Comparison of ENCODE assay signal across 1 cellular context in the genomic region with DNA sequence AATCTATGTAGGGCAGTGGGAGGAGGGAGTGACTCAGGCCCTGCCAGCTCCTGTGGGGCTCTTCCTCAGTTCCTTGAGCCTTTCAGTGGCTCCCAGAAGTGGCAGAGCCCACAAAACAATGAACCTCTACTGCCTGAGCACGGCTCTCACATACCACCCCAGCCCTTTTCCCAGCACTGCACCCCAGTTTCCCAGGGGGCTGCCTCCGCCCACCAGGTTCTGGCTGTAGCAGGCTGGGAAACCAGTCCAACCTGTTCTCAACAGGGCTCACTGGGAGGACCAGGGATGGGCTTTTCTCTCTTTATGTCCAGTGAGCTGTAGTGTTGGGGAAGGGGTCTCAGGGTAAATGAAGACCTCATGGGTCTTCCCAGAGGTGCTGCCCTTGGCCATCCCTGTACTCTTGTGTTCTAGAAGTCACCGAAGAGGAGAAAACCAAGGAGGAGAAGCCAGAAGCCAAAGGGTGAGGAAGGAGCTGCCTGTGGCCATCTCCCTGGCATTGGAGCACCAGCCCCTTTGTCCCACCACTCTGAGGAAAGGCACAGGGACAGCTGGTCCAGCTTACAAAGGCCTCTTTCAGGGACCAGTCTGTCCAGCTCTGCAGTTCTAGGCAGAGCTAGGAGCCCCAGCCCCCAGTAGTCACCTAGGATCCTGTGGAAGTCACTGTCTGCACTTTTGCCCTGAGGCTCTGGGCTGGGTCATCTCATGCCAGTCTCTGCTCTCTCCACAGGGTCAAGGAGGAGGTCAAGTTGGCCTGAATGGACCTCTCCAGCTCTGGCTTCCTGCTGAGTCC.
TF ChIP-seq lines count a peak whose summit lies in the region.

No MANE protein-coding gene starts in this region.

TF ChIP-seq in SK-N-SH treated with all-trans-retinoic acid at 6 μM for 48 hours, 23 proteins besides CTCF, POLR2A, EP300 and RAD21:
- TF ChIP-seq CSRNP3 (CRISPR knock-in tag; IDR thresholded peaks at IDR 0.05): no peak
- TF ChIP-seq ZFP30 (CRISPR knock-in tag; IDR thresholded peaks at IDR 0.05): no peak
- TF ChIP-seq, protein P1, sequence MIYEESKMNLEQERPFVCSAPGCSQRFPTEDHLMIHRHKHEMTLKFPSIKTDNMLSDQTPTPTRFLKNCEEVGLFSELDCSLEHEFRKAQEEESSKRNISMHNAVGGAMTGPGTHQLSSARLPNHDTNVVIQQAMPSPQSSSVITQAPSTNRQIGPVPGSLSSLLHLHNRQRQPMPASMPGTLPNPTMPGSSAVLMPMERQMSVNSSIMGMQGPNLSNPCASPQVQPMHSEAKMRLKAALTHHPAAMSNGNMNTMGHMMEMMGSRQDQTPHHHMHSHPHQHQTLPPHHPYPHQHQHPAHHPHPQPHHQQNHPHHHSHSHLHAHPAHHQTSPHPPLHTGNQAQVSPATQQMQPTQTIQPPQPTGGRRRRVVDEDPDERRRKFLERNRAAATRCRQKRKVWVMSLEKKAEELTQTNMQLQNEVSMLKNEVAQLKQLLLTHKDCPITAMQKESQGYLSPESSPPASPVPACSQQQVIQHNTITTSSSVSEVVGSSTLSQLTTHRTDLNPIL (CRISPR knock-in tag; IDR thresholded peaks at IDR 0.05; ENCODE audit: low read depth): no peak
- no peak for TF ChIP-seq PPARA (CRISPR knock-in tag; IDR thresholded peaks at IDR 0.05; ENCODE audit: borderline replicate concordance)
- TF ChIP-seq ZNF8 (CRISPR knock-in tag; IDR thresholded peaks at IDR 0.05): no peak
- TF ChIP-seq GLIS3 (CRISPR knock-in tag; IDR thresholded peaks at IDR 0.05): no peak
- no peak for TF ChIP-seq ISL1 (CRISPR knock-in tag; IDR thresholded peaks at IDR 0.05)
- TF ChIP-seq POU6F1 (CRISPR knock-in tag; IDR thresholded peaks at IDR 0.05; ENCODE audit: borderline replicate concordance, low read depth): no peak
- no peak for TF ChIP-seq ZNF70 (CRISPR knock-in tag; IDR thresholded peaks at IDR 0.05)
